ENCODE assay signal across 12 cellular contexts in genomic region chr6:32393660-32394420, GRCh38. TPM values are rescaled to one million over a fixed set of nuclear protein-coding genes. Genes with fewer than 3 reads are reported as not detected.
DNase-seq lines count a peak whose midpoint lies in the region; ATAC-seq and TF ChIP-seq lines count a peak whose summit lies in the region.
"Had no signal": no experiment of that assay in that cellular context is flagged by ENCODE, and none has a peak within 500 bp of the region (broad histone marks: within the 10 kb centered on the region; RNA-seq: fewer than 3 reads in every experiment).

No MANE protein-coding gene starts in this region.

- DNase-seq in H9 (no peak), body of pancreas (peak in 1 of 4 donors; percentile 6), right cardiac atrium (peak; percentile 19 to 55 (median 47)), gastrocnemius medialis (no peak), SHP77 (lab: John Stamatoyannopoulos, UW) (no peak), mucosa of descending colon (no peak)
- DNase-seq in NK-92 treated with Interleukin-12 subunit alpha and Interleukin-12 subunit beta, amount 100 ng/mL, for 24 hours (lab: John Stamatoyannopoulos, UW): no peak
- DNase-seq: NCI-H1436 had no signal

- H3K9ac ChIP-seq in H9 (ENCODE audit: extremely low read depth, insufficient read length, low read length): no peak overlapping the region

- H3K79me1 ChIP-seq in H9 (ENCODE audit: insufficient read depth, low read depth, low read length, poor library complexity, severe bottlenecking): no peaks in the 10 kb centered on the region

- intact Hi-C loops in body of pancreas (cut with DNase I): no loop called here
- intact Hi-C loops in right cardiac atrium (cut with DNase I): loop anchor here in 1 of 4 donors (5.0 kb wide), 1 partner anchor 147 kb away; no protein-coding TSS in a partner anchor
- intact Hi-C loops in gastrocnemius medialis (cut with DNase I; ENCODE audit: low total_unique reads): loop anchor here (10.0 kb wide), 1 partner anchor 139 kb away; no protein-coding TSS in a partner anchor
- intact Hi-C loops in mucosa of descending colon (cut with DNase I, micrococcal nuclease): no loop called here

- H3K27me3 ChIP-seq in H9 (ENCODE audit: insufficient read depth, low read length) (no peaks in the 10 kb centered on the region), body of pancreas (peaks cover 0 to 9% of the 10 kb centered on the region in 2 donors), right cardiac atrium (ENCODE audit: control insufficient read depth, insufficient read depth) (no peaks in the 10 kb centered on the region), gastrocnemius medialis (no peaks in the 10 kb centered on the region)

- no peak overlapping the region for H3T11ph ChIP-seq in H9 (ENCODE audit: low read length)

- H4K20me1 ChIP-seq in H9 (ENCODE audit: control insufficient read depth, insufficient read depth, insufficient read length): no peaks in the 10 kb centered on the region

- no peak overlapping the region for H2BK12ac ChIP-seq in H9 (ENCODE audit: insufficient read length, low read depth, low read length)

- no peak overlapping the region for H2BK20ac ChIP-seq in H9 (ENCODE audit: low read depth, low read length, poor library complexity, severe bottlenecking)

- in situ Hi-C loops in gastrocnemius medialis (cut with MboI; ENCODE audit: low sequenced_read_pairs in 4 of 4): no loop called here

- H3K4me3 ChIP-seq in body of pancreas (no peak overlapping the region), right cardiac atrium (ENCODE audit: low read length) (no peak overlapping the region), gastrocnemius medialis (no peak overlapping the region), mucosa of descending colon (no peak overlapping the region)

- H4K91ac ChIP-seq in H9 (ENCODE audit: insufficient read length, low read depth, low read length): no peak overlapping the region

- no peak overlapping the region for H3K4me3 Mint-ChIP-seq in H9
- H3K4me3 Mint-ChIP-seq: stimulated activated effector memory CD8-positive, alpha-beta T cell treated with anti-CD3 and anti-CD28 coated beads, Interleukin-12 subunit alpha, Interleukin-12 subunit beta, amount 100 ng/mL, for 72 hours had no signal

- H2AFZ ChIP-seq in H9 (ENCODE audit: low read length): no peak overlapping the region

- no peak overlapping the region for H2AK5ac ChIP-seq in H9 (ENCODE audit: insufficient read length, low read length)

- no peaks in the 10 kb centered on the region for H3K79me2 ChIP-seq in H9 (ENCODE audit: insufficient read depth, low read length)

- H3K56ac ChIP-seq in H9 (ENCODE audit: insufficient read length, low read depth, low read length): no peak overlapping the region

- H3K27me3 Mint-ChIP-seq in H9 (ENCODE audit: low read depth): no peaks in the 10 kb centered on the region; the same call in 1 of the 2 replicates

- H2BK5ac ChIP-seq in H9 (ENCODE audit: insufficient read length, low read length): no peak overlapping the region

- no peak overlapping the region for H3K4me2 ChIP-seq in H9 (ENCODE audit: insufficient read depth, insufficient read length, low read length)

- ATAC-seq in body of pancreas (peak; percentile 33), right cardiac atrium (peak; percentile 86 to 98), gastrocnemius medialis (peak; percentile 70 to 71), HG03045 (IDR thresholded peaks at IDR 0.05; ENCODE audit: unreplicated experiment) (no peak), mucosa of descending colon (no peak)
- ATAC-seq: stimulated activated effector memory CD8-positive, alpha-beta T cell treated with anti-CD3 and anti-CD28 coated beads, Interleukin-12 subunit alpha, Interleukin-12 subunit beta, amount 100 ng/mL, for 72 hours had no signal

- TF ChIP-seq POLR2A in body of pancreas (IDR thresholded peaks at IDR 0.05): no peak
- no peak for TF ChIP-seq POLR2A in gastrocnemius medialis (IDR thresholded peaks at IDR 0.05)

- no peaks in the 10 kb centered on the region for H3K9me3 Mint-ChIP-seq in H9
- H3K9me3 Mint-ChIP-seq: activated T-helper 2 cell treated with anti-CD3 and anti-CD28 coated beads, Interferon-gamma antibody, Interleukin-2, Interleukin-4, amounts not matched to agents 10 μg/mL and 5 μg/mL and 100 μg/mL, durations not matched to agents 14 hours and 24 hours and 36 hours; stimulated activated effector memory CD8-positive, alpha-beta T cell treated with anti-CD3 and anti-CD28 coated beads, Interleukin-12 subunit alpha, Interleukin-12 subunit beta, amount 100 ng/mL, for 72 hours had no signal

- WGBS in H9 (ENCODE audit: extremely low coverage, insufficient read length, low lambda C conversion rate): no CpG with 5 or more reads among the region's 7 CpGs
- 53 to 57% methylated on average over 7 of the region's 7 CpGs for WGBS in body of pancreas, 2 donors
- 50% methylated on average over 7 of the region's 7 CpGs for WGBS in right cardiac atrium

- no peak overlapping the region for H3K4ac ChIP-seq in H9 (ENCODE audit: low read depth, low read length)

- 0 out of 7 replicates have a peak overlapping the region, but pooled peaks of 1 of the 3 experiments have one; percentile 7 for H3K27ac Mint-ChIP-seq in H9
- H3K27ac Mint-ChIP-seq: activated T-helper 2 cell treated with anti-CD3 and anti-CD28 coated beads, Interferon-gamma antibody, Interleukin-2, Interleukin-4, amounts not matched to agents 10 μg/mL and 5 μg/mL and 100 μg/mL, durations not matched to agents 14 hours and 24 hours and 36 hours; stimulated activated effector memory CD8-positive, alpha-beta T cell treated with anti-CD3 and anti-CD28 coated beads, Interleukin-12 subunit alpha, Interleukin-12 subunit beta, amount 100 ng/mL, for 72 hours had no signal

- peak overlapping the region; percentile 63 for H3K18ac ChIP-seq in H9 (ENCODE audit: insufficient read length, low read depth, low read length)

- no peak overlapping the region for H3K23ac ChIP-seq in H9 (ENCODE audit: insufficient read length, low read depth, low read length)

- H3K23me2 ChIP-seq in H9 (ENCODE audit: insufficient read length, low read depth, low read length, poor library complexity, severe bottlenecking): no peaks in the 10 kb centered on the region

- no peak for TF ChIP-seq CTCF in H9 (conservative IDR thresholded peaks at IDR 0.05)
- no peak for TF ChIP-seq CTCF in body of pancreas (IDR thresholded peaks at IDR 0.05)
- no peak for TF ChIP-seq CTCF in gastrocnemius medialis (IDR thresholded peaks at IDR 0.05 in 4 of 5, conservative IDR thresholded peaks at IDR 0.05 in 1 of 5)
- TF ChIP-seq CTCF in mucosa of descending colon (IDR thresholded peaks at IDR 0.05): no peak

- no peaks in the 10 kb centered on the region; the same call in 1 of the 2 replicates for H3K4me1 ChIP-seq in H9 (ENCODE audit: insufficient read depth, low read length)
- H3K4me1 ChIP-seq in body of pancreas: no peaks in the 10 kb centered on the region
- no peaks in the 10 kb centered on the region for H3K4me1 ChIP-seq in right cardiac atrium (ENCODE audit: control insufficient read depth, insufficient read depth, low read length)
- H3K4me1 ChIP-seq in gastrocnemius medialis: no peaks in the 10 kb centered on the region
- no peaks in the 10 kb centered on the region for H3K4me1 ChIP-seq in mucosa of descending colon (ENCODE audit: low read depth)

- no peak overlapping the region for H4K5ac ChIP-seq in H9 (ENCODE audit: insufficient read length, low read depth, low read length)

- no peaks in the 10 kb centered on the region; a peak in 1 of 7 replicates for H3K36me3 Mint-ChIP-seq in H9 (ENCODE audit: insufficient read depth in 1 of 3, low read depth in 3 of 3)
- H3K36me3 Mint-ChIP-seq: stimulated activated effector memory CD8-positive, alpha-beta T cell treated with anti-CD3 and anti-CD28 coated beads, Interleukin-12 subunit alpha, Interleukin-12 subunit beta, amount 100 ng/mL, for 72 hours had no signal

- H3K36me3 ChIP-seq in body of pancreas (replicated peaks in 1 of 2; ENCODE audit: insufficient read depth in 1 of 2, low read depth in 2 of 2) (no peaks in the 10 kb centered on the region), gastrocnemius medialis (no peaks in the 10 kb centered on the region), mucosa of descending colon (ENCODE audit: low read depth) (no peaks in the 10 kb centered on the region)

- no peak overlapping the region for H4K8ac ChIP-seq in H9 (replicated peaks; ENCODE audit: insufficient read length, low read depth, low read length)

- no peaks in the 10 kb centered on the region for H3K4me1 Mint-ChIP-seq in H9

- no peak overlapping the region for H3K27ac ChIP-seq in H9 (ENCODE audit: insufficient read length, low read depth, low read length)
- H3K27ac ChIP-seq in body of pancreas: no peak overlapping the region
- peak overlapping the region; percentile 88 for H3K27ac ChIP-seq in right cardiac atrium (ENCODE audit: low read length)
- peak overlapping the region; percentile 38 to 58 (median 48) for H3K27ac ChIP-seq in gastrocnemius medialis

- H3K9me3 ChIP-seq in H9 (ENCODE audit: control insufficient read depth, low read depth, low read length): no peaks in the 10 kb centered on the region
- H3K9me3 ChIP-seq in body of pancreas: no peaks in the 10 kb centered on the region
- no peaks in the 10 kb centered on the region for H3K9me3 ChIP-seq in right cardiac atrium (ENCODE audit: control insufficient read depth, low read length)
- H3K9me3 ChIP-seq in gastrocnemius medialis: no peaks in the 10 kb centered on the region
- H3K9me3 ChIP-seq in mucosa of descending colon: no peaks in the 10 kb centered on the region

- H2BK120ac ChIP-seq in H9 (ENCODE audit: low read depth, low read length, poor library complexity, severe bottlenecking): no peak overlapping the region

- no peak overlapping the region for H2BK15ac ChIP-seq in H9 (ENCODE audit: low read depth, low read length)

- no peak overlapping the region for H3K14ac ChIP-seq in H9 (ENCODE audit: insufficient read depth, low read length)

RNA-seq across cellular contexts. Expression of gene BTNL2, which starts 13.1 kb away (rescaled TPM):
- not detected in 2 replicates for total RNA-seq in H9 (2021)
- not detected for total RNA-seq in body of pancreas
- total RNA-seq in right cardiac atrium: not detected
- polyA plus RNA-seq in right cardiac atrium: not detected
- not detected for total RNA-seq in gastrocnemius medialis
- total RNA-seq in mucosa of descending colon: not detected
- total RNA-seq: activated T-helper 2 cell treated with anti-CD3 and anti-CD28 coated beads, Interferon-gamma antibody, Interleukin-2, Interleukin-4, amounts not matched to agents 10 μg/mL and 5 μg/mL and 100 μg/mL, durations not matched to agents 14 hours and 24 hours and 36 hours; chondrocyte had no signal

RNA-seq across cellular contexts. Expression of gene TSBP1, which starts 22.1 kb away (rescaled TPM):
- not detected in 2 replicates for total RNA-seq in H9 (2021)
- total RNA-seq in body of pancreas: not detected
- not detected for total RNA-seq in right cardiac atrium
- not detected for polyA plus RNA-seq in right cardiac atrium
- total RNA-seq in gastrocnemius medialis: not detected
- total RNA-seq in mucosa of descending colon: not detected
- total RNA-seq: activated T-helper 2 cell treated with anti-CD3 and anti-CD28 coated beads, Interferon-gamma antibody, Interleukin-2, Interleukin-4, amounts not matched to agents 10 μg/mL and 5 μg/mL and 100 μg/mL, durations not matched to agents 14 hours and 24 hours and 36 hours; chondrocyte had no signal

RNA-seq across cellular contexts. Expression of gene HLA-DRA, which starts 45.8 kb away (rescaled TPM):
- total RNA-seq in H9 (2021) (2.8 and 3.1 TPM in 2 replicates), body of pancreas (100 to 1,000 TPM in 1 of 2 donors, 10 to 100 TPM in 1; 20.1 to 129 TPM), right cardiac atrium (100 to 1,000 TPM in 1 of 4 donors, 10 to 100 TPM in 3; 79.4 to 139 (median 88.9) TPM), gastrocnemius medialis (10 to 100 TPM; 43.7 to 98.5 (median 57.3) TPM), mucosa of descending colon (100 to 1,000 TPM in 2 of 3 donors, 10 to 100 TPM in 1; 69.0 to 333 (median 115) TPM)
- 66.7 TPM for polyA plus RNA-seq in right cardiac atrium
- total RNA-seq: chondrocyte had no signal

Comparison
In these comparisons a context has a peak if more than half of its experiments do, and no peak if none do; other contexts are left out.
1. DNase-seq: peak in right cardiac atrium (3 of 3); none in H9 (single experiment), gastrocnemius medialis (0 of 2), NK-92 treated with Interleukin-12 subunit alpha and Interleukin-12 subunit beta, amount 100 ng/mL, for 24 hours (single experiment), SHP77 (0 of 2) and mucosa of descending colon (0 of 3).
2. H3K27ac ChIP-seq: peak in right cardiac atrium (single experiment) and gastrocnemius medialis (4 of 4); none in H9 (single experiment) and body of pancreas (0 of 4).
3. ATAC-seq: peak in body of pancreas (single experiment), right cardiac atrium (2 of 2) and gastrocnemius medialis (2 of 2); none in HG03045 (single experiment) and mucosa of descending colon (single experiment).